1 cellular context compared by ENCODE assay signal in genomic region chr12:66044731-66045130, GRCh38.
A peak's percentile ranks its signal among the peaks of the same experiment; 100 is the strongest.
TF ChIP-seq lines count a peak whose summit lies in the region.

No MANE protein-coding gene starts in this region.

TF ChIP-seq in HepG2, 621 proteins besides CTCF, POLR2A, EP300 and RAD21 (continued from another document):
- TF ChIP-seq ZNF776 (CRISPR knock-in tag; IDR thresholded peaks at IDR 0.05) (no peak), GATAD2A (CRISPR knock-in tag; IDR thresholded peaks at IDR 0.05) (peak; percentile 68), NR3C1 (CRISPR knock-in tag; IDR thresholded peaks at IDR 0.05) (no peak), ZBTB44 (CRISPR knock-in tag; IDR thresholded peaks at IDR 0.05) (no peak), RXRA (CRISPR knock-in tag; IDR thresholded peaks at IDR 0.05) (no peak), ZNF274 (CRISPR knock-in tag; IDR thresholded peaks at IDR 0.05) (no peak), SALL1 (CRISPR knock-in tag; IDR thresholded peaks at IDR 0.05) (peak; percentile 71), MYC (CRISPR knock-in tag; IDR thresholded peaks at IDR 0.05; ENCODE audit: borderline replicate concordance) (no peak), ZNF740 (CRISPR knock-in tag; IDR thresholded peaks at IDR 0.05) (no peak), ARNTL (CRISPR knock-in tag; IDR thresholded peaks at IDR 0.05) (no peak), ZBTB2 (CRISPR knock-in tag; IDR thresholded peaks at IDR 0.05; ENCODE audit: low read depth) (no peak), ZBTB49 (CRISPR knock-in tag; IDR thresholded peaks at IDR 0.05; ENCODE audit: borderline replicate concordance) (no peak), GMEB2 (CRISPR knock-in tag; IDR thresholded peaks at IDR 0.05; ENCODE audit: low read depth) (no peak), ZNF264 (CRISPR knock-in tag; IDR thresholded peaks at IDR 0.05) (0 out of 2 replicates have a peak, but pooled peaks have one; percentile 39), REPIN1 (CRISPR knock-in tag; IDR thresholded peaks at IDR 0.05; ENCODE audit: borderline replicate concordance, low read depth) (no peak)
